15 cellular contexts compared by ENCODE assay signal in genomic region chr6:110708295-110708965, GRCh38.
DNase-seq lines count a peak whose midpoint lies in the region; ATAC-seq and TF ChIP-seq lines count a peak whose summit lies in the region.
"Had no signal": no experiment of that assay in that cellular context is flagged by ENCODE, and none has a peak within 500 bp of the region (broad histone marks: within the 10 kb centered on the region; RNA-seq: fewer than 3 reads in every experiment).

No MANE protein-coding gene starts in this region.

- no peak overlapping the region for H3K4me3 Mint-ChIP-seq in activated CD4-positive, alpha-beta T cell treated with anti-CD3 and anti-CD28 coated beads, Interleukin-2, amount 10 ng/mL, durations not matched to agents 7 days and 5 days
- H3K4me3 Mint-ChIP-seq: B cell; stimulated activated naive CD8-positive, alpha-beta T cell treated with anti-CD3 and anti-CD28 coated beads, Interleukin-15, Interleukin-2, amounts not matched to agents 100 ng/mL and 50 ng/mL, for 24 hours had no signal

- ATAC-seq in IMR-90 (ENCODE audit: low read depth) (peak; percentile 67), HG02610 (IDR thresholded peaks at IDR 0.05; ENCODE audit: unreplicated experiment) (no peak)
- ATAC-seq: left lobe of liver had no signal

- H3K9ac ChIP-seq in IMR-90 (ENCODE audit: low read depth, low read length) (no peak overlapping the region), mesendoderm (ENCODE audit: low read length) (no peak overlapping the region)

- H3K4me2 ChIP-seq in IMR-90 (ENCODE audit: low read depth, low read length) (no peak overlapping the region), mesendoderm (ENCODE audit: low read length) (no peak overlapping the region)

- peaks cover 10% of the 10 kb centered on the region for H3K36me3 Mint-ChIP-seq in activated CD4-positive, alpha-beta T cell treated with anti-CD3 and anti-CD28 coated beads, Interleukin-2, amount 10 ng/mL, durations not matched to agents 7 days and 5 days (ENCODE audit: low read depth)

- intact Hi-C loops in IMR-90 (cut with micrococcal nuclease): no loop called here

- H3K4me3 ChIP-seq in AG10803 (ENCODE audit: low read length): no peak overlapping the region
- H3K4me3 ChIP-seq in IMR-90 (ENCODE audit: insufficient read depth, low read depth, low read length): no peak overlapping the region
- no peak overlapping the region for H3K4me3 ChIP-seq in mesendoderm (ENCODE audit: low read length)

- dilution Hi-C loops in IMR-90 (cut with HindIII; ENCODE audit: low sequenced_read_pairs, unreplicated experiment): no loop called here

- POLR2A ChIA-PET in IMR-90 (lab: Charles Lee; ENCODE audit: unreplicated experiment): no interaction called here
- POLR2A ChIA-PET in activated CD4-positive, alpha-beta T cell treated with anti-CD3 and anti-CD28 coated beads, Interleukin-2, amount 10 ng/mL, durations not matched to agents 7 days and 5 days (lab: Charles Lee): no interaction called here

- no peak overlapping the region for H2AFZ ChIP-seq in IMR-90 (replicated peaks; ENCODE audit: low read length, poor library complexity)

- H4K5ac ChIP-seq in IMR-90 (ENCODE audit: low read depth, low read length): no peak overlapping the region; the same call in 1 of the 2 replicates
- H4K5ac ChIP-seq in mesendoderm (ENCODE audit: low read length): no peak overlapping the region

- no peak overlapping the region for H2AK9ac ChIP-seq in IMR-90 (replicated peaks; ENCODE audit: low read depth, low read length, poor library complexity)

- DNase-seq in AG10803 (ENCODE audit: low read depth): peak; percentile 57
- peak; percentile 65 for DNase-seq in IMR-90
- peak; percentile 34 for DNase-seq in dedifferentiated amniotic fluid mesenchymal stem cell (ENCODE audit: extremely low spot score)
- DNase-seq in mesendoderm: peak; percentile 40
- no peak for DNase-seq in stimulated activated CD4-positive, alpha-beta T cell treated with anti-CD3 and anti-CD28 coated beads, Interleukin-4, amount 100 ng/mL, for 4 hours
- no peak for DNase-seq in H4 (ENCODE audit: low spot score)
- DNase-seq in activated CD4-positive, alpha-beta T cell treated with anti-CD3 and anti-CD28 coated beads, Interleukin-2, amount 10 ng/mL, durations not matched to agents 7 days and 5 days: no peak
- DNase-seq: amniotic stem cell, NCI-H748 treated with DMSO at 0.1 percent for 48 hours had no signal

- H3K79me1 ChIP-seq in IMR-90 (ENCODE audit: low read depth in 1 of 2, low read length in 2 of 2): peaks cover 0 to 7% of the 10 kb centered on the region in 2 experiments; a peak in 1 of 4 replicates
- no peaks in the 10 kb centered on the region for H3K79me1 ChIP-seq in mesendoderm (ENCODE audit: low read length)

- H3K4ac ChIP-seq in IMR-90 (ENCODE audit: low read depth, low read length) (no peak overlapping the region), mesendoderm (ENCODE audit: low read depth, low read length) (no peak overlapping the region)

- H3K4me1 Mint-ChIP-seq in activated CD4-positive, alpha-beta T cell treated with anti-CD3 and anti-CD28 coated beads, Interleukin-2, amount 10 ng/mL, durations not matched to agents 7 days and 5 days: no peaks in the 10 kb centered on the region

- no peaks in the 10 kb centered on the region for H3K9me3 ChIP-seq in IMR-90 (ENCODE audit: control insufficient read depth, insufficient read depth, low read length)

- H4K8ac ChIP-seq in IMR-90 (ENCODE audit: low read depth in 2 of 2, low read length in 2 of 2) (no peak overlapping the region), mesendoderm (ENCODE audit: low read depth, low read length) (no peak overlapping the region)

- no peak for TF ChIP-seq RAD21 in IMR-90 (IDR thresholded peaks at IDR 0.05; ENCODE audit: low read length)

- no peaks in the 10 kb centered on the region for H3K27me3 ChIP-seq in IMR-90 (ENCODE audit: control insufficient read depth, insufficient read depth, low read length)
- no peaks in the 10 kb centered on the region for H3K27me3 ChIP-seq in mesendoderm (ENCODE audit: insufficient read depth, low read length, poor library complexity)

- H3K27me3 Mint-ChIP-seq in activated CD4-positive, alpha-beta T cell treated with anti-CD3 and anti-CD28 coated beads, Interleukin-2, amount 10 ng/mL, durations not matched to agents 7 days and 5 days: no peaks in the 10 kb centered on the region
- H3K27me3 Mint-ChIP-seq: B cell; stimulated activated naive CD8-positive, alpha-beta T cell treated with anti-CD3 and anti-CD28 coated beads, Interleukin-15, Interleukin-2, amounts not matched to agents 100 ng/mL and 50 ng/mL, for 24 hours had no signal

- H3K56ac ChIP-seq in IMR-90 (ENCODE audit: extremely low read depth, insufficient read depth, low read length) (no peak overlapping the region), mesendoderm (ENCODE audit: low read length) (no peak overlapping the region)

- no peak for TF ChIP-seq POLR2A in IMR-90 (IDR thresholded peaks at IDR 0.05; ENCODE audit: low read depth, low read length)

- H3K27ac ChIP-seq in IMR-90 (ENCODE audit: insufficient read depth, low read length) (no peak overlapping the region), mesendoderm (ENCODE audit: low read depth, low read length) (no peak overlapping the region)
- H3K27ac ChIP-seq: VCaP had no signal

- H2BK120ac ChIP-seq in IMR-90 (ENCODE audit: low read depth, low read length): no peak overlapping the region
- H2BK120ac ChIP-seq in mesendoderm (ENCODE audit: low read depth, low read length): no peak overlapping the region

- no peak overlapping the region for H4K91ac ChIP-seq in IMR-90 (ENCODE audit: insufficient read depth, low read depth, low read length)

- no peak overlapping the region for H3K27ac Mint-ChIP-seq in activated CD4-positive, alpha-beta T cell treated with anti-CD3 and anti-CD28 coated beads, Interleukin-2, amount 10 ng/mL, durations not matched to agents 7 days and 5 days
- H3K27ac Mint-ChIP-seq: activated T-helper 2 cell treated with anti-CD3 and anti-CD28 coated beads, Interferon-gamma antibody, Interleukin-2, Interleukin-4, amounts not matched to agents 10 μg/mL and 5 μg/mL and 100 μg/mL, durations not matched to agents 14 hours and 24 hours and 36 hours; B cell; stimulated activated naive CD8-positive, alpha-beta T cell treated with anti-CD3 and anti-CD28 coated beads, Interleukin-15, Interleukin-2, amounts not matched to agents 100 ng/mL and 50 ng/mL, for 24 hours had no signal

- no peak overlapping the region for H3K14ac ChIP-seq in IMR-90 (replicated peaks; ENCODE audit: low read depth, low read length)

- no peaks in the 10 kb centered on the region for H3K36me3 ChIP-seq in IMR-90 (ENCODE audit: control insufficient read depth, insufficient read depth, low read length)
- H3K36me3 ChIP-seq in mesendoderm (ENCODE audit: control insufficient read depth, insufficient read depth, low read length): no peaks in the 10 kb centered on the region

- no peak overlapping the region; the same call in 1 of the 2 replicates for H2AK5ac ChIP-seq in IMR-90 (ENCODE audit: low read depth, low read length)
- no peak overlapping the region for H2AK5ac ChIP-seq in mesendoderm (ENCODE audit: low read length)

- no peak overlapping the region for H2BK15ac ChIP-seq in IMR-90 (ENCODE audit: low read depth, low read length)
- H2BK15ac ChIP-seq in mesendoderm (replicated peaks; ENCODE audit: low read depth): no peak overlapping the region

- H2BK5ac ChIP-seq in IMR-90 (ENCODE audit: low read depth, low read length, poor library complexity, severe bottlenecking): no peak overlapping the region
- no peak overlapping the region for H2BK5ac ChIP-seq in mesendoderm (ENCODE audit: low read length)

- no peaks in the 10 kb centered on the region for H4K20me1 ChIP-seq in IMR-90 (ENCODE audit: insufficient read depth, low read length)

- CTCF ChIA-PET in IMR-90 (lab: Yijun Ruan, JAX): no interaction called here
- CTCF ChIA-PET in activated CD4-positive, alpha-beta T cell treated with anti-CD3 and anti-CD28 coated beads, Interleukin-2, amount 10 ng/mL, durations not matched to agents 7 days and 5 days (lab: Charles Lee): interaction anchor here (0.8 to 1.0 kb wide), 2 partner anchors 43 to 93 kb away, joined by 3 read pairs; no protein-coding TSS in a partner anchor

- peaks cover 5% of the 10 kb centered on the region for H3K4me1 ChIP-seq in IMR-90 (ENCODE audit: control insufficient read depth, insufficient read depth, low read length)
- no peaks in the 10 kb centered on the region for H3K4me1 ChIP-seq in mesendoderm (ENCODE audit: control insufficient read depth, low read depth, low read length)

- H2BK20ac ChIP-seq in IMR-90 (ENCODE audit: low read depth, low read length): no peak overlapping the region

- no peaks in the 10 kb centered on the region for H3K9me3 Mint-ChIP-seq in activated CD4-positive, alpha-beta T cell treated with anti-CD3 and anti-CD28 coated beads, Interleukin-2, amount 10 ng/mL, durations not matched to agents 7 days and 5 days
- H3K9me3 Mint-ChIP-seq: activated T-helper 2 cell treated with anti-CD3 and anti-CD28 coated beads, Interferon-gamma antibody, Interleukin-2, Interleukin-4, amounts not matched to agents 10 μg/mL and 5 μg/mL and 100 μg/mL, durations not matched to agents 14 hours and 24 hours and 36 hours; stimulated activated naive CD8-positive, alpha-beta T cell treated with anti-CD3 and anti-CD28 coated beads, Interleukin-15, Interleukin-2, amounts not matched to agents 100 ng/mL and 50 ng/mL, for 24 hours had no signal

- no peak overlapping the region for H3K23ac ChIP-seq in IMR-90 (ENCODE audit: low read depth, low read length)
- no peak overlapping the region for H3K23ac ChIP-seq in mesendoderm (ENCODE audit: low read length)

- H3K18ac ChIP-seq in IMR-90 (ENCODE audit: low read depth, low read length): no peak overlapping the region; the same call in 1 of the 2 replicates
- H3K18ac ChIP-seq in mesendoderm (ENCODE audit: low read length): no peak overlapping the region

- 80% methylated on average over 1 of the region's 2 CpGs; no CpG with 5 or more reads in 1 of the 2 experiments for WGBS in IMR-90 (ENCODE audit: extremely low coverage in 2 of 2, insufficient read length in 1 of 2), 2 experiments
- WGBS in mesendoderm (ENCODE audit: extremely low coverage, insufficient coverage, low lambda C conversion rate): no CpG with 5 or more reads among the region's 2 CpGs

- no peak for TF ChIP-seq CTCF in AG10803 (conservative IDR thresholded peaks at IDR 0.05; ENCODE audit: low read length)
- TF ChIP-seq CTCF in IMR-90 (conservative IDR thresholded peaks at IDR 0.05; ENCODE audit: low read depth, low read length): no peak

- H3K9me1 ChIP-seq in IMR-90 (ENCODE audit: insufficient read depth, low read length): no peaks in the 10 kb centered on the region

- no peaks in the 10 kb centered on the region for H3K79me2 ChIP-seq in mesendoderm (ENCODE audit: control insufficient read depth, insufficient read depth, low read length)

- in situ Hi-C loops in IMR-90 (cut with MboI; ENCODE audit: low sequenced_read_pairs): no loop called here

- no TSS peak for BruUV-seq in IMR-90 (replicated peaks; lab: Mats Ljungman, UMichigan)

TF ChIP-seq in IMR-90, 13 proteins besides CTCF, POLR2A, EP300 and RAD21 (continues in another document):
- no peak for TF ChIP-seq RFX5 (IDR thresholded peaks at IDR 0.05; ENCODE audit: low read depth, low read length)
- no peak for TF ChIP-seq MAZ (IDR thresholded peaks at IDR 0.05; ENCODE audit: borderline replicate concordance, low read depth, low read length)
- no peak for TF ChIP-seq MXI1 (IDR thresholded peaks at IDR 0.05; ENCODE audit: borderline replicate concordance, low read depth, low read length)
- TF ChIP-seq CEBPB (IDR thresholded peaks at IDR 0.05; ENCODE audit: low read depth, low read length): no peak

Comparison
In these comparisons a context has a peak if more than half of its experiments do, and no peak if none do; other contexts are left out.
1. DNase-seq: peak in AG10803 (single experiment), IMR-90 (single experiment), dedifferentiated amniotic fluid mesenchymal stem cell (single experiment) and mesendoderm (single experiment); none in stimulated activated CD4-positive, alpha-beta T cell treated with anti-CD3 and anti-CD28 coated beads, Interleukin-4, amount 100 ng/mL, for 4 hours (0 of 2), H4 (single experiment) and activated CD4-positive, alpha-beta T cell treated with anti-CD3 and anti-CD28 coated beads, Interleukin-2, amount 10 ng/mL, durations not matched to agents 7 days and 5 days (single experiment).